ENCODE assay signal across 21 cellular contexts in genomic region chr22:22368516-22368915, GRCh38.
DNase-seq lines count a peak whose midpoint lies in the region; ATAC-seq and TF ChIP-seq lines count a peak whose summit lies in the region.
"Had no signal": no experiment of that assay in that cellular context is flagged by ENCODE, and none has a peak within 500 bp of the region (broad histone marks: within the 10 kb centered on the region; RNA-seq: fewer than 3 reads in every experiment).

No MANE protein-coding gene starts in this region.

- DNase-seq in SJCRH30 (peak in 1 of 2 experiments; percentile 18), inferior parietal cortex (ENCODE audit: extremely low spot score) (peak; percentile 23), smooth muscle cell (lab: John Stamatoyannopoulos, UW; ENCODE audit: unreplicated experiment) (no peak)
- no peak for DNase-seq in stimulated activated CD4-positive, alpha-beta T cell treated with anti-CD3 and anti-CD28 coated beads, Interleukin-2, amount 100 ng/mL, for 24 hours
- DNase-seq: Calu3; Kasumi-1; NCI-H1105; NCI-H1436 treated with DMSO at 0.1 percent for 48 hours; NCI-H187 treated with DMSO at 0.1 percent for 48 hours; NCI-H446; NK-92 treated with Interleukin-12 subunit alpha and Interleukin-12 subunit beta, amount 100 ng/mL, for 24 hours; SHP77 treated with DMSO at 0.1 percent for 48 hours had no signal

- no peaks in the 10 kb centered on the region for H4K20me1 ChIP-seq in DOHH2 (ENCODE audit: control insufficient read depth, insufficient read depth, low read depth, low read length)
- H4K20me1 ChIP-seq in smooth muscle cell (ENCODE audit: low read depth): no peaks in the 10 kb centered on the region

- H3K27ac Mint-ChIP-seq in stimulated activated memory B cell treated with anti-CD40 and anti-IgM and Interleukin-4, amounts not matched to agents 10 μg/mL and 1 μg/mL and 100 μg/mL, for 72 hours: peak overlapping the region; percentile 89

- H3K4me1 Mint-ChIP-seq in stimulated activated memory B cell treated with anti-CD40 and anti-IgM and Interleukin-4, amounts not matched to agents 10 μg/mL and 1 μg/mL and 100 μg/mL, for 72 hours: peaks cover 70% of the 10 kb centered on the region

- peak overlapping the region; percentile 97 for H3K4me2 ChIP-seq in DOHH2 (ENCODE audit: low read length)
- H3K4me2 ChIP-seq in smooth muscle cell: no peak overlapping the region
- H3K4me2 ChIP-seq: A549 had no signal

- H3F3A ChIP-seq in DOHH2 (ENCODE audit: control insufficient read depth, insufficient read depth) (peaks cover 30% of the 10 kb centered on the region), smooth muscle cell (ENCODE audit: low read depth) (no peaks in the 10 kb centered on the region)

- no peaks in the 10 kb centered on the region for H3K36me3 Mint-ChIP-seq in stimulated activated memory B cell treated with anti-CD40 and anti-IgM and Interleukin-4, amounts not matched to agents 10 μg/mL and 1 μg/mL and 100 μg/mL, for 72 hours

- H2AFZ ChIP-seq in smooth muscle cell (ENCODE audit: low read depth): no peak overlapping the region

- ATAC-seq in stimulated activated memory B cell treated with anti-CD40 and anti-IgM and Interleukin-4, amounts not matched to agents 10 μg/mL and 1 μg/mL and 100 μg/mL, for 72 hours: no peak
- ATAC-seq in GM21723 (IDR thresholded peaks at IDR 0.05; ENCODE audit: unreplicated experiment): no peak
- no peak for ATAC-seq in GM21737 (IDR thresholded peaks at IDR 0.05; ENCODE audit: unreplicated experiment)
- ATAC-seq: A549, HCT116, Panc1, SK-N-SH treated with all-trans-retinoic acid at 6 μM for 48 hours had no signal

- H3K27ac ChIP-seq in DOHH2 (ENCODE audit: low read depth, low read length): peak overlapping the region; percentile 93
- H3K27ac ChIP-seq in SJCRH30: peak overlapping the region; percentile 72
- H3K27ac ChIP-seq in smooth muscle cell (ENCODE audit: low read depth): no peak overlapping the region
- H3K27ac ChIP-seq: A549 had no signal

- no peaks in the 10 kb centered on the region for H3K9me3 ChIP-seq in DOHH2 (ENCODE audit: control insufficient read depth, insufficient read depth, low read length)
- H3K9me3 ChIP-seq in SJCRH30 (replicated peaks): no peaks in the 10 kb centered on the region
- H3K9me3 ChIP-seq in smooth muscle cell (replicated peaks; ENCODE audit: low read depth): no peaks in the 10 kb centered on the region
- H3K9me3 ChIP-seq: A549 had no signal

- H3K27me3 Mint-ChIP-seq in stimulated activated memory B cell treated with anti-CD40 and anti-IgM and Interleukin-4, amounts not matched to agents 10 μg/mL and 1 μg/mL and 100 μg/mL, for 72 hours: no peaks in the 10 kb centered on the region
- H3K27me3 Mint-ChIP-seq: B cell had no signal

- H3K79me2 ChIP-seq in DOHH2 (ENCODE audit: control insufficient read depth, low read length): peaks cover 3% of the 10 kb centered on the region; the same call in 1 of the 2 replicates
- no peaks in the 10 kb centered on the region for H3K79me2 ChIP-seq in smooth muscle cell (ENCODE audit: low read depth)

- H3K36me3 ChIP-seq in DOHH2 (ENCODE audit: control insufficient read depth, low read length): peaks cover 4% of the 10 kb centered on the region; the same call in 1 of the 2 replicates
- H3K36me3 ChIP-seq in SJCRH30: no peaks in the 10 kb centered on the region; the same call in 1 of the 2 replicates
- H3K36me3 ChIP-seq in smooth muscle cell (ENCODE audit: low read depth): no peaks in the 10 kb centered on the region

- no peak overlapping the region for H3K9ac ChIP-seq in smooth muscle cell (ENCODE audit: low read depth)

- TF ChIP-seq CTCF in DOHH2 (IDR thresholded peaks at IDR 0.05; ENCODE audit: low read depth, low read length, poor library complexity, severe bottlenecking): no peak
- TF ChIP-seq CTCF in smooth muscle cell (IDR thresholded peaks at IDR 0.05; ENCODE audit: borderline replicate concordance, insufficient read depth, poor library complexity, severe bottlenecking): no peak

- H3K4me3 Mint-ChIP-seq in stimulated activated memory B cell treated with anti-CD40 and anti-IgM and Interleukin-4, amounts not matched to agents 10 μg/mL and 1 μg/mL and 100 μg/mL, for 72 hours: no peak overlapping the region

- no peaks in the 10 kb centered on the region for H3K9me3 Mint-ChIP-seq in stimulated activated memory B cell treated with anti-CD40 and anti-IgM and Interleukin-4, amounts not matched to agents 10 μg/mL and 1 μg/mL and 100 μg/mL, for 72 hours

- H3K9me2 ChIP-seq in DOHH2 (replicated peaks; ENCODE audit: control insufficient read depth, low read length): no peaks in the 10 kb centered on the region

- H3K4me1 ChIP-seq in DOHH2 (ENCODE audit: control insufficient read depth, low read length) (peaks cover 98% of the 10 kb centered on the region), SJCRH30 (peaks cover 54% of the 10 kb centered on the region), smooth muscle cell (ENCODE audit: low read depth) (no peaks in the 10 kb centered on the region)
- H3K4me1 ChIP-seq: A549 had no signal

- H3K4me3 ChIP-seq in DOHH2 (ENCODE audit: low read length) (peak overlapping the region; percentile 48; the same call in 1 of the 2 replicates), SJCRH30 (no peak overlapping the region), smooth muscle cell (no peak overlapping the region)
- H3K4me3 ChIP-seq: A549 had no signal

- 83% methylated on average over 2 of the region's 2 CpGs for WGBS in smooth muscle cell (ENCODE audit: low lambda C conversion rate)

- H3K27me3 ChIP-seq in DOHH2 (ENCODE audit: control insufficient read depth, low read length): no peaks in the 10 kb centered on the region
- no peaks in the 10 kb centered on the region for H3K27me3 ChIP-seq in SJCRH30
- peaks cover 88% of the 10 kb centered on the region for H3K27me3 ChIP-seq in smooth muscle cell (ENCODE audit: low read depth)
